Comparison of ENCODE assay signal across 20 cellular contexts in genomic region chr6:71402101-71402500, GRCh38.
DNase-seq lines count a peak whose midpoint lies in the region; ATAC-seq lines count a peak whose summit lies in the region.
"Had no signal": no experiment of that assay in that cellular context is flagged by ENCODE, and none has a peak within 500 bp of the region (broad histone marks: within the 10 kb centered on the region; RNA-seq: fewer than 3 reads in every experiment).

No MANE protein-coding gene starts in this region.

- DNase-seq in M059J (ENCODE audit: low read depth) = peak; percentile 61
- DNase-seq in kidney tubule cell (ENCODE audit: low spot score) = peak; percentile 80
- DNase-seq in SIG-M5 treated with dmso at 0.1 percent for 504 hours (lab: John Stamatoyannopoulos, UW; ENCODE audit: unreplicated experiment) = no peak
- no peak for DNase-seq in SKM-1 treated with dmso at 0.1 percent for 144 hours (lab: John Stamatoyannopoulos, UW; ENCODE audit: unreplicated experiment)
- DNase-seq in central memory CD4-positive, alpha-beta T cell = no peak
- DNase-seq: activated CD4-positive, alpha-beta T cell treated with anti-CD3 and anti-CD28 coated beads, Interleukin-2, amount 50 U/mL, for 4 hours; activated naive CD8-positive, alpha-beta T cell treated with anti-CD3 and anti-CD28 coated beads for 36 hours; activated T-cell treated with anti-CD3 and anti-CD28 coated beads, Interleukin-2, amount 50 U/mL, for 48 hours; CD4-positive, alpha-beta T cell; effector CD8-positive, alpha-beta T cell; hypothalamus; left ventricle myocardium inferior; MG63; natural killer cell; NCI-H187; NCI-H510A; OCI-M1; substantia nigra had no signal

- ATAC-seq in GM19452 (IDR thresholded peaks at IDR 0.05; ENCODE audit: unreplicated experiment) (peak; percentile 48), HG03571 (IDR thresholded peaks at IDR 0.05; ENCODE audit: unreplicated experiment) (no peak)
- ATAC-seq: natural killer cell had no signal

Comparison
In these comparisons a context has a peak if more than half of its experiments do, and no peak if none do; other contexts are left out.
1. DNase-seq: peak in M059J (single experiment) and kidney tubule cell (single experiment); none in SIG-M5 treated with dmso at 0.1 percent for 504 hours (single experiment), SKM-1 treated with dmso at 0.1 percent for 144 hours (single experiment) and central memory CD4-positive, alpha-beta T cell (single experiment).